ENCODE assay signal across 28 cellular contexts in genomic region chr1:2375246-2375922, GRCh38. TPM values are rescaled to one million over a fixed set of nuclear protein-coding genes. Genes with fewer than 3 reads are reported as not detected.
A peak's percentile ranks its signal among the peaks of the same experiment; 100 is the strongest.
DNase-seq lines count a peak whose midpoint lies in the region; ATAC-seq and TF ChIP-seq lines count a peak whose summit lies in the region.
"Had no signal": no experiment of that assay in that cellular context is flagged by ENCODE, and none has a peak within 500 bp of the region (broad histone marks: within the 10 kb centered on the region; RNA-seq: fewer than 3 reads in every experiment).

No MANE protein-coding gene starts in this region.

- ATAC-seq in heart left ventricle (no peak), RWPE2 (ENCODE audit: low read depth) (no peak), lower lobe of right lung (no peak)
- ATAC-seq: A549; activated T-cell treated with anti-CD3 and anti-CD28 coated beads, Interleukin-2, amount 50 U/mL, for 72 hours; body of pancreas; left lung; naive thymus-derived CD4-positive, alpha-beta T cell; pancreas had no signal

- 86 to 91% (median 88%) methylated on average over 16 to 23 of the region's 23 CpGs for whole genome bisulfite sequencing in heart left ventricle, 4 donors
- WGBS in transverse colon (ENCODE audit: low coverage in 1 of 2), 2 donors = 88% methylated on average over 23 of the region's 23 CpGs; no CpG with 5 or more reads in 1 of the 2 donors

- no peaks in the 10 kb centered on the region for H3K4me1 ChIP-seq in heart left ventricle
- no peaks in the 10 kb centered on the region for H3K4me1 ChIP-seq in right atrium auricular region
- H3K4me1 ChIP-seq in RWPE2 (ENCODE audit: insufficient read depth, poor library complexity, severe bottlenecking) = peaks cover 4% of the 10 kb centered on the region
- no peaks in the 10 kb centered on the region for H3K4me1 ChIP-seq in lower lobe of right lung
- H3K4me1 ChIP-seq in transverse colon = no peaks in the 10 kb centered on the region
- H3K4me1 ChIP-seq: body of pancreas, left lung, pancreas had no signal

- DNase-seq in heart left ventricle (peak in 3 of 5 donors; percentile 19 to 45 (median 22)), right atrium auricular region (ENCODE audit: low spot score) (no peak), RWPE2 (ENCODE audit: low spot score) (peak; percentile 44), lower lobe of right lung (peak; percentile 35), transverse colon (peak; percentile 2), GDM1 (lab: John Stamatoyannopoulos, UW) (no peak), SKM-1 (lab: John Stamatoyannopoulos, UW; ENCODE audit: unreplicated experiment) (no peak)
- no peak for DNase-seq in activated CD4-positive, alpha-beta T cell treated with anti-CD3 and anti-CD28 coated beads for 48 hours
- DNase-seq: activated CD4-positive, alpha-beta T cell treated with anti-CD3 and anti-CD28 coated beads, Interleukin-2, amount 10 ng/mL, durations not matched to agents 7 days and 5 days; activated naive CD4-positive, alpha-beta T cell; activated T-cell treated with anti-CD3 and anti-CD28 coated beads, Interleukin-2, amount 50 U/mL, for 72 hours; cerebellar nuclear complex; esophagus squamous epithelium; foreskin melanocyte; hippocampal formation; immature natural killer cell; KG1; MM.1S; NCI-H2081 treated with DMSO at 0.1 percent for 48 hours; NCI-H446 treated with DMSO at 0.1 percent for 48 hours; SHP77; SW 1271; T1000 had no signal

- no peaks in the 10 kb centered on the region for H3K27me3 ChIP-seq in heart left ventricle
- H3K27me3 ChIP-seq in right atrium auricular region = no peaks in the 10 kb centered on the region
- H3K27me3 ChIP-seq in RWPE2 (ENCODE audit: insufficient read depth, poor library complexity, severe bottlenecking) = no peaks in the 10 kb centered on the region
- no peaks in the 10 kb centered on the region for H3K27me3 ChIP-seq in lower lobe of right lung (ENCODE audit: low read depth)
- no peaks in the 10 kb centered on the region for H3K27me3 ChIP-seq in transverse colon
- H3K27me3 ChIP-seq: body of pancreas, esophagus squamous epithelium, left lung, pancreas had no signal

- H3K9me3 ChIP-seq in heart left ventricle (no peaks in the 10 kb centered on the region), right atrium auricular region (no peaks in the 10 kb centered on the region), RWPE2 (ENCODE audit: severe bottlenecking) (no peaks in the 10 kb centered on the region), lower lobe of right lung (no peaks in the 10 kb centered on the region), transverse colon (no peaks in the 10 kb centered on the region)
- H3K9me3 ChIP-seq: A549, body of pancreas, esophagus squamous epithelium, left lung, pancreas had no signal

- intact Hi-C loops in heart left ventricle (cut with DNase I) (loop anchor here in 2 of 10 donors (5.0 kb wide), 2 partner anchors 43 to 53 kb away; no protein-coding TSS in a partner anchor), lower lobe of right lung (cut with DNase I) (no loop called here), transverse colon (cut with DNase I; ENCODE audit: low total_unique reads) (no loop called here)

- peaks cover 0 to 5% (median 0%) of the 10 kb centered on the region in 9 donors for H3K36me3 ChIP-seq in heart left ventricle
- no peaks in the 10 kb centered on the region for H3K36me3 ChIP-seq in right atrium auricular region
- no peaks in the 10 kb centered on the region for H3K36me3 ChIP-seq in RWPE2 (ENCODE audit: low read depth)
- peaks cover 5% of the 10 kb centered on the region for H3K36me3 ChIP-seq in lower lobe of right lung
- H3K36me3 ChIP-seq in transverse colon = no peaks in the 10 kb centered on the region
- H3K36me3 ChIP-seq: esophagus squamous epithelium, left lung, pancreas had no signal

- TF ChIP-seq CTCF in heart left ventricle (IDR thresholded peaks at IDR 0.05) = no peak
- no peak for TF ChIP-seq CTCF in right atrium auricular region (IDR thresholded peaks at IDR 0.05)
- no peak for TF ChIP-seq CTCF in RWPE2 (IDR thresholded peaks at IDR 0.05; ENCODE audit: poor library complexity, severe bottlenecking)
- TF ChIP-seq CTCF in lower lobe of right lung (IDR thresholded peaks at IDR 0.05) = no peak
- no peak for TF ChIP-seq CTCF in transverse colon (IDR thresholded peaks at IDR 0.05)

- H3K27ac ChIP-seq in heart left ventricle = no peak overlapping the region
- no peak overlapping the region for H3K27ac ChIP-seq in right atrium auricular region
- no peak overlapping the region for H3K27ac ChIP-seq in RWPE2 (ENCODE audit: poor library complexity, severe bottlenecking)
- H3K27ac ChIP-seq in lower lobe of right lung = no peak overlapping the region
- H3K27ac ChIP-seq in transverse colon = no peak overlapping the region
- H3K27ac ChIP-seq: A549, body of pancreas, esophagus squamous epithelium, left lung, pancreas had no signal

- TF ChIP-seq POLR2A in heart left ventricle (IDR thresholded peaks at IDR 0.05) (no peak), transverse colon (IDR thresholded peaks at IDR 0.05) (no peak)

- in situ Hi-C loops in transverse colon (cut with MboI; ENCODE audit: low pct_ligation_motif_present in 1 of 4, low pct_unique_long_range_greater_than_20kb in 1 of 4, low sequenced_read_pairs in 3 of 4) = loop anchor here in 1 of 4 donors (10.0 kb wide), 1 partner anchor 171 kb away; no protein-coding TSS in a partner anchor

- no peak for TF ChIP-seq EP300 in transverse colon (IDR thresholded peaks at IDR 0.05; ENCODE audit: low read depth)

- no peak overlapping the region for H3K4me3 ChIP-seq in heart left ventricle
- H3K4me3 ChIP-seq in right atrium auricular region = no peak overlapping the region
- no peak overlapping the region for H3K4me3 ChIP-seq in RWPE2 (ENCODE audit: severe bottlenecking)
- H3K4me3 ChIP-seq in lower lobe of right lung = no peak overlapping the region
- H3K4me3 ChIP-seq in transverse colon = no peak overlapping the region
- H3K4me3 ChIP-seq: A549, body of pancreas, esophagus squamous epithelium, left lung, pancreas had no signal

RNA-seq across cellular contexts. Expression of gene MORN1, which starts 16.0 kb away (rescaled TPM):
- 1 to 10 TPM; 2.4 to 8.2 (median 3.8) TPM for total RNA-seq in heart left ventricle
- 1 to 10 TPM; 2.2 to 4.0 TPM for polyA plus RNA-seq in heart left ventricle
- total RNA-seq in right atrium auricular region = 1 to 10 TPM; 2.2 to 3.8 TPM
- 13.4 TPM for total RNA-seq in lower lobe of right lung
- total RNA-seq in transverse colon = 10 to 100 TPM in 3 of 4 donors, 1 to 10 TPM in 1; 3.0 to 34.0 (median 12.5) TPM

RNA-seq across cellular contexts. Expression of gene RER1, which starts 16.3 kb away (rescaled TPM):
- total RNA-seq in heart left ventricle (100 to 1,000 TPM in 3 of 9 donors, 10 to 100 TPM in 6; 47.1 to 124 (median 78.3) TPM), right atrium auricular region (10 to 100 TPM; 38.8 to 47.2 TPM), lower lobe of right lung (133 TPM), transverse colon (100 to 1,000 TPM in 3 of 4 donors, 10 to 100 TPM in 1; 36.2 to 129 (median 111) TPM)
- 10 to 100 TPM; 43.3 to 92.4 TPM for polyA plus RNA-seq in heart left ventricle

RNA-seq across cellular contexts. Expression of gene PEX10, which starts 37.0 kb away (rescaled TPM):
- 10 to 100 TPM; 17.2 to 26.5 (median 18.9) TPM for total RNA-seq in heart left ventricle
- polyA plus RNA-seq in heart left ventricle = 10 to 100 TPM; 14.7 to 18.6 TPM
- 10 to 100 TPM; 16.2 to 17.4 TPM for total RNA-seq in right atrium auricular region
- total RNA-seq in lower lobe of right lung = 12.4 TPM
- 10 to 100 TPM; 16.9 to 28.8 (median 21.3) TPM for total RNA-seq in transverse colon

Comparison
In these comparisons a context has a peak if more than half of its experiments do, and no peak if none do; other contexts are left out.
1. DNase-seq: peak in heart left ventricle (3 of 5), RWPE2 (single experiment), lower lobe of right lung (single experiment) and transverse colon (single experiment); none in right atrium auricular region (single experiment), GDM1 (single experiment), SKM-1 (single experiment) and activated CD4-positive, alpha-beta T cell treated with anti-CD3 and anti-CD28 coated beads for 48 hours (single experiment).